8 cellular contexts compared by ENCODE assay signal in the genomic region with DNA sequence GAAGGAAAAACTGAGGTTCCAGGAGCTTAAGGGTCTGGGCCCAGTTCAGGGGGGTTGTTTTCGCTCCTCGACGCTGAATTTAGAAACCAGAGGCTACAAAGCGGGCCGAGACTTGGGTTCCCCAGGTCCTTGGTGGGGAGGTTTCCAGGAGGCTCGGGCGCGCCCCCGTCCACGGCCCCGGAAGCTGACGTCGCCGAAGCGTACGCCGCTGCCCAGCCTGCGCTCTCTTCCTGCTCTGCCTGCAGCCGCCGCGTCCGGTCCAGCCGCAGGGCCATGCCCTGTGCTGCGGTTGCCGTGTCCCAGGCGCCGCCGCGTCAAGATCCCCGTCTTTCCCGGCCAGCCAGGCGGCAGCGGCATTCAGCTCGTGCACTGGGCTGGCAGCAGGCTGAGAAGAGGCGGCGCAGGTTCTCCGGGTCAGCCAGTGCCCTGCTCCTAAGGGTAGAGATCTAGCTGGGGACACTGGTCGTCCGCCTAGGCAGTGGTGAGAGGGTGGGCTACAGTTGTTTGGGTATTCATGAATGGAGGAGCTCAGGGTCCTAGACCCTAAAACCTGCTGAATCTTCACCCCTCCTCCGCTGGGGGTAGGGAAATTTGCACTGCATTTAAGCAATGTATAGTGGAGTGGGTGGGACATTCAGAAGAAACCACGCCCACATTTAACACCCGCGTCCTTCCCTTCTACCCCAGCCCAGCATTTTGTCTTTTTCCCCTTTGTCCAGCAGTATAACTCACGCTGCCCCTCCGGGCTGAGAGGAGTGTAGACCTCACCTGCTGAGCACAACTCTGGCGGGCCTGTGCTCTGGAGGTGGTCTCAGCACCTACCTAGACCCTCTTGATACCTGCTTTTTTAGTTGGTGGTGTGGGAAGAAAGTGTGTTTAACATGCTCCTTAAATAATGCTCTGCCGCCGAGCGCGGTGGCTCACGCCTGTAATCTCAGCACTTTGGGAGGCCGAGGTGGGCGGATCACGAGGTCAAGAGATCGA. TPM values are rescaled to one million over a fixed set of nuclear protein-coding genes. Genes with fewer than 3 reads are reported as not detected.
DNase-seq lines count a peak whose midpoint lies in the region; ATAC-seq and TF ChIP-seq lines count a peak whose summit lies in the region.

No MANE protein-coding gene starts in this region.

- H3K27ac ChIP-seq in VCaP (peak overlapping the region; percentile 93), breast epithelium (peak overlapping the region; percentile 97 to 99), skeletal muscle tissue (ENCODE audit: low read depth, low read length) (peak overlapping the region; percentile 93)

- H3K9ac ChIP-seq in skeletal muscle tissue (ENCODE audit: low read depth in 1 of 3, low read length in 3 of 3) = peak overlapping the region; percentile 95 to 97 (median 97)

- ATAC-seq in HG02610 (IDR thresholded peaks at IDR 0.05; ENCODE audit: unreplicated experiment) = peak; percentile 49

- TF ChIP-seq CTCF in GM12865 (IDR thresholded peaks at IDR 0.05; ENCODE audit: insufficient read depth, low read depth, low read length, missing control alignments) (no peak), VCaP (conservative IDR thresholded peaks at IDR 0.05) (no peak), breast epithelium (IDR thresholded peaks at IDR 0.05) (no peak)

- H3K4me3 ChIP-seq in GM12865 (ENCODE audit: low read depth, low read length) (peak overlapping the region; percentile 94), breast epithelium (peak overlapping the region; percentile 79 to 94 (median 93)), skeletal muscle tissue (ENCODE audit: low read length in 3 of 3) (peak overlapping the region; percentile 95 to 99 (median 99))

- H3K9me3 ChIP-seq in breast epithelium (no peaks in the 10 kb centered on the region), skeletal muscle tissue (ENCODE audit: control insufficient read depth in 3 of 3, low read length in 3 of 3) (no peaks in the 10 kb centered on the region)

- H3K36me3 ChIP-seq in breast epithelium (no peaks in the 10 kb centered on the region), skeletal muscle tissue (ENCODE audit: control insufficient read depth in 3 of 3, insufficient read depth in 3 of 3, low read length in 3 of 3) (no peaks in the 10 kb centered on the region)

- peak; percentile 91 for DNase-seq in GM12865 (ENCODE audit: low read depth)
- DNase-seq in NCI-H146 treated with DMSO at 0.1 percent for 48 hours (lab: John Stamatoyannopoulos, UW; ENCODE audit: unreplicated experiment) = peak; percentile 33
- peak; percentile 80 to 87 for DNase-seq in breast epithelium (ENCODE audit: low spot score in 2 of 2)
- peak; percentile 76 for DNase-seq in iPS-NIHi11 (ENCODE audit: low spot score)
- no peak for DNase-seq in NCI-H1048 (lab: John Stamatoyannopoulos, UW)

- intact Hi-C loops in breast epithelium (cut with DNase I; ENCODE audit: low total_unique reads) = no loop called here

- TF ChIP-seq POLR2A in breast epithelium (IDR thresholded peaks at IDR 0.05) = peak; percentile 55

- H3K27me3 ChIP-seq in breast epithelium = no peaks in the 10 kb centered on the region
- no peaks in the 10 kb centered on the region for H3K27me3 ChIP-seq in skeletal muscle tissue (ENCODE audit: control insufficient read depth in 3 of 3, insufficient read depth in 3 of 3, low read length in 3 of 3)

- H3K4me1 ChIP-seq in breast epithelium (peaks cover 0 to 14% of the 10 kb centered on the region in 2 donors), skeletal muscle tissue (ENCODE audit: control insufficient read depth in 3 of 3, insufficient read depth in 3 of 3, low read length in 3 of 3) (peaks cover 18 to 26% (median 24%) of the 10 kb centered on the region in 3 donors)

RNA-seq across cellular contexts. Expression of a gene that starts 1.1 kb away (rescaled TPM):
- total RNA-seq in breast epithelium (10 to 100 TPM; 31.7 to 66.2 (median 47.5) TPM), skeletal muscle tissue (8.4 TPM)

RNA-seq across cellular contexts. Expression of a gene that starts 50.9 kb away (rescaled TPM):
- total RNA-seq in breast epithelium = under 1 TPM in 1 of 3 donors, not detected in 2; 0.33 TPM
- not detected for total RNA-seq in skeletal muscle tissue

RNA-seq across cellular contexts. Expression of a gene that starts 53.3 kb away (rescaled TPM):
- total RNA-seq in breast epithelium (not detected), skeletal muscle tissue (2.1 TPM)
